In the genomic region with DNA sequence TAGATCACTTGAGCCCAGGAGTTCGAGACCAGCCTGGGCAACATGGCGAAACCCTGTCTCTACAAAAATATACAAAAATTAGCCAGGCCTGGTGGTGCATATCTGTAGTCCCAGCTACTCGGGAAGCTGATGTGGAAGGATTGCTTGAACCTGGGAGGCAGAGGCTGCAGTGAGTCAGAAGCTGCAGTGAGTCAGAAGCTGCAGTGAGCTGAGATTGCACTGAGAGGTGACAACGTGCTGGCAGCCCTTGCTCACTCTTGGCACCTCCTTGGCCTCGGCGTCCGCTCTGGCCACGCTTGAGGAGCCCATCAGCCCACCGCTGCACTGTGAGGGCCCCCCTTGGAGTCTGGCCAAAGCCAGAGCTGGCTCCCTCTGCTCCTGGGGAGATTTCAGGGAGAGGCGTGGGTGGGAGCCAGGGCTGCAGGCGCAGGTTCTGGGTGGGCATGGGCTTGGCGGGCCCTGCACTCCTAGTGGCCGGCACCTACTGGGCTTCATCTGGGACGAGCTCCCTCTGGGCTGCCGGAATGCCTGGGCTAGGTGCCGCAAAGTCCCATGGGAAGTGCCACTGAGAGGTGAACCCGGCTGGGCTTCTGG, we compare ENCODE assay signal across 14 cellular contexts. TPM values are rescaled to one million over a fixed set of nuclear protein-coding genes. Genes with fewer than 3 reads are reported as not detected.
A peak's percentile ranks its signal among the peaks of the same experiment; 100 is the strongest.
DNase-seq lines count a peak whose midpoint lies in the region; ATAC-seq and TF ChIP-seq lines count a peak whose summit lies in the region.
"Had no signal": no experiment of that assay in that cellular context is flagged by ENCODE, and none has a peak within 500 bp of the region (broad histone marks: within the 10 kb centered on the region; RNA-seq: fewer than 3 reads in every experiment).

No MANE protein-coding gene starts in this region.

- H3K79me1 ChIP-seq in mesenchymal stem cell (replicated peaks; ENCODE audit: low read length, poor library complexity, severe bottlenecking), result no peaks in the 10 kb centered on the region

- POLR2A ChIA-PET in PC-9 (lab: Charles Lee; ENCODE audit: unreplicated experiment), result interaction anchor here (0.6 kb wide), 1 partner anchor 126 kb away, joined by 3 read pairs; no protein-coding TSS in a partner anchor

- H3K14ac ChIP-seq in mesenchymal stem cell (ENCODE audit: low read length in 2 of 2), result no peak overlapping the region

- peaks cover 10% of the 10 kb centered on the region; the same call in 1 of the 2 replicates for H3K4me1 ChIP-seq in PC-9 (replicated peaks; ENCODE audit: insufficient read depth)
- peaks cover 3% of the 10 kb centered on the region for H3K4me1 ChIP-seq in mesenchymal stem cell (ENCODE audit: control insufficient read depth, insufficient read depth, low read depth, low read length)
- H3K4me1 ChIP-seq: prostate gland had no signal

- H3K9me2 ChIP-seq in PC-9 (ENCODE audit: insufficient read depth), result no peaks in the 10 kb centered on the region

- no peaks in the 10 kb centered on the region for H3F3A ChIP-seq in PC-9 (ENCODE audit: insufficient read depth, low read depth)

- no peak overlapping the region for H3K4me3 ChIP-seq in PC-9
- H3K4me3 ChIP-seq in mesenchymal stem cell (ENCODE audit: insufficient read depth in 1 of 2, low read depth in 1 of 2, low read length in 2 of 2), result no peak overlapping the region
- H3K4me3 ChIP-seq: prostate gland had no signal

- H3K79me2 ChIP-seq in PC-9 (ENCODE audit: low read depth), result no peaks in the 10 kb centered on the region

- no peak overlapping the region for H2BK15ac ChIP-seq in mesenchymal stem cell (ENCODE audit: low read depth, poor library complexity, severe bottlenecking)

- TF ChIP-seq CTCF in PC-9 (conservative IDR thresholded peaks at IDR 0.05), result no peak

- H3K4me2 ChIP-seq in PC-9 (peak overlapping the region; percentile 32), mesenchymal stem cell (ENCODE audit: low read length, poor library complexity, severe bottlenecking) (no peak overlapping the region)

- no TSS peak for BruUV-seq in PC-9 (replicated peaks; lab: Mats Ljungman, UMichigan)

- H2AK5ac ChIP-seq in mesenchymal stem cell (ENCODE audit: low read length, severe bottlenecking), result no peak overlapping the region

- H2BK12ac ChIP-seq in mesenchymal stem cell (ENCODE audit: low read length in 2 of 2), result no peak overlapping the region

- no peaks in the 10 kb centered on the region for H3K36me3 ChIP-seq in PC-9 (ENCODE audit: low read depth)
- no peaks in the 10 kb centered on the region for H3K36me3 ChIP-seq in mesenchymal stem cell (ENCODE audit: control insufficient read depth in 1 of 2, insufficient read depth in 2 of 2, low read depth in 1 of 2, low read length in 2 of 2)
- H3K36me3 ChIP-seq: prostate gland had no signal

- H4K20me1 ChIP-seq in PC-9 (ENCODE audit: insufficient read depth), result no peaks in the 10 kb centered on the region

- H3K27me3 ChIP-seq in PC-9 (ENCODE audit: insufficient read depth, low read depth) (no peaks in the 10 kb centered on the region), mesenchymal stem cell (ENCODE audit: control insufficient read depth in 1 of 2, insufficient read depth in 1 of 2, low read length in 2 of 2) (peaks cover 0 to 3% of the 10 kb centered on the region in 2 experiments)

- 73% methylated on average over 15 of the region's 17 CpGs for WGBS in mesenchymal stem cell

- H3K27ac ChIP-seq in PC-9, result no peak overlapping the region
- H3K27ac ChIP-seq in mesenchymal stem cell (ENCODE audit: low read length, poor library complexity, severe bottlenecking), result no peak overlapping the region
- H3K27ac ChIP-seq: prostate gland had no signal

- no peak overlapping the region for H3K23ac ChIP-seq in mesenchymal stem cell (ENCODE audit: low read length in 2 of 2)

- no peak overlapping the region for H4K8ac ChIP-seq in mesenchymal stem cell (ENCODE audit: low read length)

- no peak overlapping the region for H2BK120ac ChIP-seq in mesenchymal stem cell (ENCODE audit: low read depth, low read length)

- no peak overlapping the region for H3K9ac ChIP-seq in mesenchymal stem cell (ENCODE audit: low read length)

- no peak overlapping the region for H3K18ac ChIP-seq in mesenchymal stem cell (ENCODE audit: low read depth in 1 of 2, low read length in 2 of 2)

- CTCF ChIA-PET in PC-9 (lab: Charles Lee), result no interaction called here

- no peak overlapping the region for H3K4ac ChIP-seq in mesenchymal stem cell (ENCODE audit: low read depth in 1 of 2, low read length in 2 of 2)

- DNase-seq in GM04503 (ENCODE audit: low read depth), result peak; percentile 30
- peak; percentile 16 to 60 for DNase-seq in PC-9
- peak; percentile 39 for DNase-seq in dermis blood vessel endothelial cell
- DNase-seq in mesenchymal stem cell, result peak; percentile 66
- no peak for DNase-seq in middle frontal gyrus (ENCODE audit: extremely low spot score, low spot score)
- DNase-seq: activated CD4-positive, CD25-positive, alpha-beta regulatory T cell; activated CD8-positive, alpha-beta memory T cell treated with anti-CD3 and anti-CD28 coated beads, Interleukin-2, amount 50 U/mL, for 48 hours; activated naive CD8-positive, alpha-beta T cell treated with anti-CD3 and anti-CD28 coated beads, Interleukin-2, amount 10 ng/mL, durations not matched to agents 7 days and 5 days; NCI-H2171 treated with DMSO at 0.1 percent for 48 hours; stimulated activated CD4-positive, alpha-beta T cell treated with anti-CD3 and anti-CD28 coated beads, Interleukin-2, amount 100 ng/mL, for 24 hours had no signal

- no peak overlapping the region for H2BK5ac ChIP-seq in mesenchymal stem cell (ENCODE audit: low read depth, low read length, poor library complexity, severe bottlenecking)

- no peak overlapping the region for H4K91ac ChIP-seq in mesenchymal stem cell (ENCODE audit: low read length)

- H2AFZ ChIP-seq in PC-9, result no peak overlapping the region
- H2AFZ ChIP-seq in mesenchymal stem cell (ENCODE audit: low read depth, low read length), result no peak overlapping the region

- no peaks in the 10 kb centered on the region for H3K9me3 ChIP-seq in PC-9 (ENCODE audit: insufficient read depth, low read depth)
- peaks cover 11% of the 10 kb centered on the region for H3K9me3 ChIP-seq in mesenchymal stem cell (ENCODE audit: control insufficient read depth, low read length)
- H3K9me3 ChIP-seq: prostate gland had no signal

- ATAC-seq in HG02852 (IDR thresholded peaks at IDR 0.05; ENCODE audit: unreplicated experiment) (no peak), HG03095 (IDR thresholded peaks at IDR 0.05; ENCODE audit: unreplicated experiment) (no peak), GM19463 (IDR thresholded peaks at IDR 0.05; ENCODE audit: unreplicated experiment) (no peak)

- intact Hi-C loops in PC-9 (cut with micrococcal nuclease; ENCODE audit: unreplicated experiment), result no loop called here

RNA-seq across cellular contexts. Expression of gene RPL21, which starts 39.5 kb away (rescaled TPM):
- 711 and 754 TPM in 2 replicates for total RNA-seq in PC-9 (2021)
- total RNA-seq in dermis blood vessel endothelial cell, result 435 and 648 TPM in 2 replicates
- polyA plus RNA-seq in mesenchymal stem cell (2013, experiment 1 of 2), result 2,504 TPM
- polyA plus RNA-seq in mesenchymal stem cell (2013, experiment 2 of 2), result 2,492 TPM

RNA-seq across cellular contexts. Expression of gene USP12, which starts 40.3 kb away (rescaled TPM):
- total RNA-seq in PC-9 (2021) (15.4 and 20.8 TPM in 2 replicates), dermis blood vessel endothelial cell (32.3 and 39.7 TPM in 2 replicates)
- 20.9 TPM for polyA plus RNA-seq in mesenchymal stem cell (2013, experiment 1 of 2)
- polyA plus RNA-seq in mesenchymal stem cell (2013, experiment 2 of 2), result 21.6 TPM

RNA-seq across cellular contexts. Expression of gene RASL11A, which starts 58.8 kb away (rescaled TPM):
- 2.0 and 3.8 TPM in 2 replicates for total RNA-seq in PC-9 (2021)
- 2.8 and 3.1 TPM in 2 replicates for total RNA-seq in dermis blood vessel endothelial cell
- 5.0 TPM for polyA plus RNA-seq in mesenchymal stem cell (2013, experiment 1 of 2)
- 6.6 TPM for polyA plus RNA-seq in mesenchymal stem cell (2013, experiment 2 of 2)
